12 cellular contexts compared by ENCODE assay signal in the genomic region with DNA sequence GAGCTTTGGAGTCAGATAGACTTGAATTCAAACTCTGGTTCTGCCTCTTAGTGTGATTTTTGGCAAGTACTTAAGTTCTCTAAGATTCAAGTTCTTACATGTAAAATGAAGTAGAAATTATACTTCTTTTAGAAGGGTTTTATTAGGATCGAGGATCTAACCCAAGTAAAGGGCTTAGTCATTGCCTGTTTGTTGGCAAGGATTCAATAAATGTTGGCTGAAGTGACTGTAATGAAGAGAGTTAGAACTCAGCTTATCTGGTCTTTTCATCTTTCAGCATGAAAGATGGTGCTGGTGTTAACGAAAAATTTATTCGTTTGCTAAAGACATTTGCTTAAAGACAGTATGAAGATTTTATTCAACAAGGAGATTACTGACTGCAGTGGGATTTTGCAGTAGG.
DNase-seq lines count a peak whose midpoint lies in the region; ATAC-seq, FAIRE-seq and TF ChIP-seq lines count a peak whose summit lies in the region.
"Had no signal": no experiment of that assay in that cellular context is flagged by ENCODE, and none has a peak within 500 bp of the region (broad histone marks: within the 10 kb centered on the region; RNA-seq: fewer than 3 reads in every experiment).

No MANE protein-coding gene starts in this region.

- no peaks in the 10 kb centered on the region for H3K79me2 ChIP-seq in mammary epithelial cell (ENCODE audit: insufficient read depth, low read length)

- no peaks in the 10 kb centered on the region for H3K4me1 Mint-ChIP-seq in naive thymus-derived CD8-positive, alpha-beta T cell
- H3K4me1 Mint-ChIP-seq: activated naive CD8-positive, alpha-beta T cell treated with anti-CD3 and anti-CD28 coated beads, Interleukin-2, amount 50 U/mL, for 24 hours; T-helper 17 cell had no signal

- H3K27ac ChIP-seq in mammary epithelial cell (ENCODE audit: insufficient read depth, low read depth, low read length), result peak overlapping the region; percentile 14

- dilution Hi-C loops in mammary epithelial cell (cut with HindIII; ENCODE audit: low sequenced_read_pairs), result no loop called here

- H3K27ac Mint-ChIP-seq in naive thymus-derived CD8-positive, alpha-beta T cell, result no peak overlapping the region
- H3K27ac Mint-ChIP-seq: activated naive CD8-positive, alpha-beta T cell treated with anti-CD3 and anti-CD28 coated beads, Interleukin-2, amount 50 U/mL, for 24 hours; T-helper 17 cell had no signal

- WGBS in mammary epithelial cell (ENCODE audit: low coverage, missing lambda C conversion rate), result 3% methylated on average over 3 of the region's 3 CpGs

- H3K9me3 ChIP-seq in mammary epithelial cell (replicated peaks; ENCODE audit: insufficient read depth, low read length), result no peaks in the 10 kb centered on the region

- no peaks in the 10 kb centered on the region for H4K20me1 ChIP-seq in mammary epithelial cell (ENCODE audit: insufficient read depth, low read length)

- no peak for TF ChIP-seq CTCF in mammary epithelial cell (conservative IDR thresholded peaks at IDR 0.05 in 1 of 2, IDR thresholded peaks at IDR 0.05 in 1 of 2; ENCODE audit: extremely low read depth in 1 of 2, insufficient read depth in 1 of 2, low read depth in 1 of 2, low read length in 2 of 2)

- H3K36me3 ChIP-seq in mammary epithelial cell (ENCODE audit: insufficient read depth, low read length), result no peaks in the 10 kb centered on the region

- H3K4me2 ChIP-seq in mammary epithelial cell (ENCODE audit: insufficient read depth, low read depth, low read length), result peak overlapping the region; percentile 66

- CTCF ChIA-PET in mammary epithelial cell (lab: Charles Lee; ENCODE audit: low non-redundant PET), result interaction anchor here (0.6 kb wide), 1 partner anchor 186 kb away, joined by 5 read pairs; no protein-coding TSS in a partner anchor

- no peaks in the 10 kb centered on the region for H3K36me3 Mint-ChIP-seq in naive thymus-derived CD8-positive, alpha-beta T cell

- no peak overlapping the region for H3K4me3 Mint-ChIP-seq in naive thymus-derived CD8-positive, alpha-beta T cell
- H3K4me3 Mint-ChIP-seq: activated naive CD8-positive, alpha-beta T cell treated with anti-CD3 and anti-CD28 coated beads, Interleukin-2, amount 50 U/mL, for 24 hours; T-helper 17 cell had no signal

- BruUV-seq in mammary epithelial cell (replicated peaks; lab: Mats Ljungman, UMichigan), result no TSS peak

- H3K27me3 Mint-ChIP-seq in naive thymus-derived CD8-positive, alpha-beta T cell, result peaks cover 0 to 3% (median 0%) of the 10 kb centered on the region in 5 donors
- H3K27me3 Mint-ChIP-seq: T-helper 17 cell had no signal

- no peak for ATAC-seq in GM18868 (IDR thresholded peaks at IDR 0.05; ENCODE audit: unreplicated experiment)
- no peak for ATAC-seq in naive thymus-derived CD8-positive, alpha-beta T cell
- ATAC-seq: activated naive CD8-positive, alpha-beta T cell treated with anti-CD3 and anti-CD28 coated beads, Interleukin-2, amount 50 U/mL, for 24 hours; T-helper 17 cell had no signal

- H3K4me3 ChIP-seq in mammary epithelial cell (replicated peaks in 1 of 3; ENCODE audit: insufficient read depth in 1 of 3, low read depth in 2 of 3, low read length in 3 of 3), result no peak overlapping the region

- intact Hi-C loops in mammary epithelial cell (cut with micrococcal nuclease), result loop anchor here (5.0 kb wide), 2 partner anchors 163 to 183 kb away; no protein-coding TSS in a partner anchor

- H2AFZ ChIP-seq in mammary epithelial cell (ENCODE audit: low read depth, low read length), result peak overlapping the region; percentile 4

- H3K4me1 ChIP-seq in mammary epithelial cell (ENCODE audit: insufficient read depth, low read length), result peaks cover 40% of the 10 kb centered on the region

- DNase-seq in DMS53 (lab: John Stamatoyannopoulos, UW) (peak; percentile 61), HTR-8/SVneo (ENCODE audit: insufficient read length, low spot score) (peak; percentile 15), mammary epithelial cell (peak; percentile 82), myocyte (ENCODE audit: low read depth) (peak; percentile 77), retina (no peak)
- DNase-seq in naive thymus-derived CD8-positive, alpha-beta T cell, result no peak
- DNase-seq: activated naive CD8-positive, alpha-beta T cell treated with anti-CD3 and anti-CD28 coated beads, Interleukin-2, amount 50 U/mL, for 24 hours; NCI-H82; nucleus accumbens; stimulated activated CD4-positive, alpha-beta T cell treated with anti-CD3 and anti-CD28 coated beads, Interleukin-4, amount 100 ng/mL, for 24 hours; T-helper 17 cell had no signal

- H3K27me3 ChIP-seq in mammary epithelial cell (ENCODE audit: insufficient read depth, low read length), result no peaks in the 10 kb centered on the region

- no peak for FAIRE-seq in HTR-8/SVneo (lab: Jason Lieb, UNC)

- H3K9ac ChIP-seq in mammary epithelial cell (ENCODE audit: insufficient read depth, low read length), result no peak overlapping the region

- no peaks in the 10 kb centered on the region for H3K9me3 Mint-ChIP-seq in naive thymus-derived CD8-positive, alpha-beta T cell
- H3K9me3 Mint-ChIP-seq: activated naive CD8-positive, alpha-beta T cell treated with anti-CD3 and anti-CD28 coated beads, Interleukin-2, amount 50 U/mL, for 24 hours had no signal

- POLR2A ChIA-PET in naive thymus-derived CD8-positive, alpha-beta T cell (lab: Charles Lee), result no interaction called here

- in situ Hi-C loops in mammary epithelial cell (cut with MboI; ENCODE audit: low sequenced_read_pairs in 2 of 2), result no loop called here

Comparison
In these comparisons a context has a peak if more than half of its experiments do, and no peak if none do; other contexts are left out.
1. DNase-seq: peak in DMS53 (single experiment), HTR-8/SVneo (single experiment), mammary epithelial cell (single experiment) and myocyte (single experiment); none in retina (single experiment) and naive thymus-derived CD8-positive, alpha-beta T cell (0 of 10).